Comparison of ENCODE assay signal across 13 cellular contexts in genomic region chr1:17558954-17559617, GRCh38. TPM values are rescaled to one million over a fixed set of nuclear protein-coding genes. Genes with fewer than 3 reads are reported as not detected.
DNase-seq lines count a peak whose midpoint lies in the region; ATAC-seq and TF ChIP-seq lines count a peak whose summit lies in the region.
"Had no signal": no experiment of that assay in that cellular context is flagged by ENCODE, and none has a peak within 500 bp of the region (broad histone marks: within the 10 kb centered on the region; RNA-seq: fewer than 3 reads in every experiment).

No MANE protein-coding gene starts in this region.

- intact Hi-C loops in heart right ventricle (cut with DNase I): no loop called here
- intact Hi-C loops in left ventricle myocardium superior (cut with micrococcal nuclease): no loop called here
- intact Hi-C loops in activated CD4-positive, alpha-beta T cell treated with anti-CD3 and anti-CD28 coated beads, Interleukin-2, amount 10 ng/mL, durations not matched to agents 24 days and 14 days (cut with micrococcal nuclease): no loop called here

- no peaks in the 10 kb centered on the region for H3K36me3 ChIP-seq in heart right ventricle
- H3K36me3 ChIP-seq in esophagus (ENCODE audit: control insufficient read depth in 2 of 2, insufficient read depth in 2 of 2, low read length in 1 of 2): peaks cover 0 to 5% of the 10 kb centered on the region in 2 donors
- H3K36me3 ChIP-seq in osteoblast (ENCODE audit: insufficient read depth, low read length): no peaks in the 10 kb centered on the region
- H3K36me3 ChIP-seq in smooth muscle cell (ENCODE audit: low read depth): no peaks in the 10 kb centered on the region

- H3K27ac ChIP-seq in heart right ventricle (peak overlapping the region in 6 of 10 donors; percentile 3 to 94 (median 63)), esophagus (ENCODE audit: low read depth in 2 of 2, low read length in 1 of 2) (peak overlapping the region; percentile 57 to 95), osteoblast (ENCODE audit: low read depth, low read length) (peak overlapping the region; percentile 15), smooth muscle cell (ENCODE audit: low read depth) (no peak overlapping the region)

- H3K4me2 ChIP-seq in osteoblast (ENCODE audit: insufficient read depth, low read length) (no peak overlapping the region), smooth muscle cell (no peak overlapping the region)

- no peaks in the 10 kb centered on the region for H3K36me3 Mint-ChIP-seq in activated CD4-positive, alpha-beta T cell treated with anti-CD3 and anti-CD28 coated beads, Interleukin-2, amount 10 ng/mL, durations not matched to agents 24 days and 14 days (ENCODE audit: low read depth)

- H3K9me3 ChIP-seq in heart right ventricle (no peaks in the 10 kb centered on the region), esophagus (ENCODE audit: control insufficient read depth in 2 of 2, insufficient read depth in 1 of 2, low read depth in 1 of 2, low read length in 1 of 2) (no peaks in the 10 kb centered on the region), osteoblast (ENCODE audit: low read depth, low read length) (no peaks in the 10 kb centered on the region), smooth muscle cell (replicated peaks; ENCODE audit: low read depth) (no peaks in the 10 kb centered on the region)

- no peak overlapping the region for H3K9ac ChIP-seq in smooth muscle cell (ENCODE audit: low read depth)

- WGBS in heart right ventricle, 2 donors: 67 to 71% methylated on average over 8 of the region's 8 CpGs
- 75 to 77% methylated on average over 8 of the region's 8 CpGs for WGBS in esophagus, 2 donors
- WGBS in smooth muscle cell (ENCODE audit: low lambda C conversion rate): 84% methylated on average over 8 of the region's 8 CpGs

- DNase-seq in heart right ventricle (no peak), left ventricle myocardium superior (no peak), osteoblast (ENCODE audit: insufficient read length, low spot score, missing footprints) (no peak), smooth muscle cell (lab: John Stamatoyannopoulos, UW; ENCODE audit: unreplicated experiment) (no peak), T-helper 2 cell (no peak)
- no peak for DNase-seq in activated CD4-positive, alpha-beta T cell treated with anti-CD3 and anti-CD28 coated beads, Interleukin-2, amount 10 ng/mL, durations not matched to agents 24 days and 14 days
- DNase-seq in activated CD4-positive, CD25-positive, alpha-beta regulatory T cell treated with anti-CD3 and anti-CD28 coated beads, Interleukin-2, amount 50 U/mL, for 72 hours: no peak
- DNase-seq: COR-L47; NCI-H1092; stimulated activated naive CD4-positive, alpha-beta T cell treated with Interleukin-2 at 50 U/mL for 16 hours had no signal

- H3K4me3 Mint-ChIP-seq in activated CD4-positive, alpha-beta T cell treated with anti-CD3 and anti-CD28 coated beads, Interleukin-2, amount 10 ng/mL, durations not matched to agents 24 days and 14 days: no peak overlapping the region

- no peak for TF ChIP-seq CTCF in heart right ventricle (IDR thresholded peaks at IDR 0.05)
- no peak for TF ChIP-seq CTCF in osteoblast (IDR thresholded peaks at IDR 0.05; ENCODE audit: extremely low read depth, low read depth, low read length)
- TF ChIP-seq CTCF in smooth muscle cell (IDR thresholded peaks at IDR 0.05; ENCODE audit: borderline replicate concordance, insufficient read depth, poor library complexity, severe bottlenecking): no peak

- no peak overlapping the region for H3K4me3 ChIP-seq in heart right ventricle
- H3K4me3 ChIP-seq in esophagus (ENCODE audit: low read depth in 1 of 2, low read length in 2 of 2): no peak overlapping the region
- H3K4me3 ChIP-seq in osteoblast (ENCODE audit: insufficient read depth, low read length): no peak overlapping the region
- no peak overlapping the region for H3K4me3 ChIP-seq in smooth muscle cell

- H3K4me1 ChIP-seq in heart right ventricle (peaks cover 21 to 58% (median 36%) of the 10 kb centered on the region in 9 donors), esophagus (ENCODE audit: control insufficient read depth in 2 of 2, insufficient read depth in 2 of 2, low read length in 1 of 2) (peaks cover 12 to 41% of the 10 kb centered on the region in 2 donors), osteoblast (ENCODE audit: insufficient read depth, low read length) (peaks cover 32% of the 10 kb centered on the region), smooth muscle cell (ENCODE audit: low read depth) (no peaks in the 10 kb centered on the region)

- H4K20me1 ChIP-seq in osteoblast (ENCODE audit: insufficient read depth, low read length) (peaks cover 9% of the 10 kb centered on the region), smooth muscle cell (ENCODE audit: low read depth) (peaks cover 92% of the 10 kb centered on the region)

- H3K27me3 ChIP-seq in heart right ventricle: no peaks in the 10 kb centered on the region
- H3K27me3 ChIP-seq in esophagus (ENCODE audit: control insufficient read depth in 1 of 2, insufficient read depth in 2 of 2, low read length in 2 of 2): no peaks in the 10 kb centered on the region
- no peaks in the 10 kb centered on the region for H3K27me3 ChIP-seq in osteoblast (ENCODE audit: insufficient read depth, low read length)
- H3K27me3 ChIP-seq in smooth muscle cell (ENCODE audit: low read depth): no peaks in the 10 kb centered on the region

- no peaks in the 10 kb centered on the region for H3K4me1 Mint-ChIP-seq in activated CD4-positive, alpha-beta T cell treated with anti-CD3 and anti-CD28 coated beads, Interleukin-2, amount 10 ng/mL, durations not matched to agents 24 days and 14 days

- H3K79me2 ChIP-seq in osteoblast (ENCODE audit: insufficient read depth, low read length) (peaks cover 84% of the 10 kb centered on the region), smooth muscle cell (ENCODE audit: low read depth) (peaks cover 14% of the 10 kb centered on the region)

- ATAC-seq in heart right ventricle (no peak), left ventricle myocardium superior (no peak)
- ATAC-seq: SK-N-SH treated with all-trans-retinoic acid at 6 μM for 48 hours had no signal

- H3K27me3 Mint-ChIP-seq in activated CD4-positive, alpha-beta T cell treated with anti-CD3 and anti-CD28 coated beads, Interleukin-2, amount 10 ng/mL, durations not matched to agents 24 days and 14 days: no peaks in the 10 kb centered on the region

- H2AFZ ChIP-seq in osteoblast (ENCODE audit: low read length) (no peak overlapping the region), smooth muscle cell (ENCODE audit: low read depth) (no peak overlapping the region)

- no peaks in the 10 kb centered on the region for H3F3A ChIP-seq in smooth muscle cell (ENCODE audit: low read depth)

- H3K9me3 Mint-ChIP-seq in activated CD4-positive, alpha-beta T cell treated with anti-CD3 and anti-CD28 coated beads, Interleukin-2, amount 10 ng/mL, durations not matched to agents 24 days and 14 days: no peaks in the 10 kb centered on the region

- no peak overlapping the region for H3K27ac Mint-ChIP-seq in activated CD4-positive, alpha-beta T cell treated with anti-CD3 and anti-CD28 coated beads, Interleukin-2, amount 10 ng/mL, durations not matched to agents 24 days and 14 days

RNA-seq across cellular contexts. Expression of gene ARHGEF10L, which starts 19.6 kb away (rescaled TPM):
- 10 to 100 TPM; 45.4 to 65.0 (median 49.4) TPM for total RNA-seq in heart right ventricle
- 10 to 100 TPM; 52.8 to 68.4 TPM for polyA plus RNA-seq in heart right ventricle
- total RNA-seq in left ventricle myocardium superior: 54.9 TPM
- 10 to 100 TPM; 39.1 to 64.4 TPM for polyA plus RNA-seq in esophagus
- 33.3 and 39.1 TPM in 2 replicates for total RNA-seq in osteoblast
- not detected in 2 replicates for total RNA-seq in activated CD4-positive, alpha-beta T cell treated with anti-CD3 and anti-CD28 coated beads, Interleukin-2, amount 10 ng/mL, durations not matched to agents 24 days and 14 days
- 6.6 and 9.1 TPM in 2 replicates for total RNA-seq in smooth muscle cell
- polyA plus RNA-seq in smooth muscle cell: 12.0 and 13.7 TPM in 2 replicates
- total RNA-seq: activated CD8-positive, alpha-beta memory T cell treated with anti-CD3 and anti-CD28 coated beads for 36 hours had no signal
